1 cellular context compared by ENCODE assay signal in the genomic region with DNA sequence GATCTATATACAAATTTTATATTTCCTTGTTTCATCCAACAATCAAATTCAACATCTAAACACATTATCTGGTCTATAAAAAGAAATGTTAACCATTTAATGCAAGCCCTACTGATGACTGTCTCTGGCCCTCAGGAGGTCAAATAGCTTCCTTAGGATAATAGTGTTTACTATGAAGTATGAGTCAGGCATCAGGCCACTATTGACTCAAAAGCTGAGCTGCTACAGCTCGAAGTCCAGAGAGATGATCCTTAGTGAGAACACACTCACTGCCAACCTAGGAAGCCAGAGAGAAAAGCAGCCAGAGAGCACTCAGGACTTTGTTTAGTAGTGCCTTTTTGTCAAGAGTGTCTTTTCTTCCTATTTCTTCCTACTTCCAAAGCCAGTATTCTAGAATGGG.
TF ChIP-seq lines count a peak whose summit lies in the region.

No MANE protein-coding gene starts in this region.

TF ChIP-seq in PFSK-1, 5 proteins besides CTCF, POLR2A, EP300 and RAD21 (continued from another document):
- TF ChIP-seq, protein P1, sequence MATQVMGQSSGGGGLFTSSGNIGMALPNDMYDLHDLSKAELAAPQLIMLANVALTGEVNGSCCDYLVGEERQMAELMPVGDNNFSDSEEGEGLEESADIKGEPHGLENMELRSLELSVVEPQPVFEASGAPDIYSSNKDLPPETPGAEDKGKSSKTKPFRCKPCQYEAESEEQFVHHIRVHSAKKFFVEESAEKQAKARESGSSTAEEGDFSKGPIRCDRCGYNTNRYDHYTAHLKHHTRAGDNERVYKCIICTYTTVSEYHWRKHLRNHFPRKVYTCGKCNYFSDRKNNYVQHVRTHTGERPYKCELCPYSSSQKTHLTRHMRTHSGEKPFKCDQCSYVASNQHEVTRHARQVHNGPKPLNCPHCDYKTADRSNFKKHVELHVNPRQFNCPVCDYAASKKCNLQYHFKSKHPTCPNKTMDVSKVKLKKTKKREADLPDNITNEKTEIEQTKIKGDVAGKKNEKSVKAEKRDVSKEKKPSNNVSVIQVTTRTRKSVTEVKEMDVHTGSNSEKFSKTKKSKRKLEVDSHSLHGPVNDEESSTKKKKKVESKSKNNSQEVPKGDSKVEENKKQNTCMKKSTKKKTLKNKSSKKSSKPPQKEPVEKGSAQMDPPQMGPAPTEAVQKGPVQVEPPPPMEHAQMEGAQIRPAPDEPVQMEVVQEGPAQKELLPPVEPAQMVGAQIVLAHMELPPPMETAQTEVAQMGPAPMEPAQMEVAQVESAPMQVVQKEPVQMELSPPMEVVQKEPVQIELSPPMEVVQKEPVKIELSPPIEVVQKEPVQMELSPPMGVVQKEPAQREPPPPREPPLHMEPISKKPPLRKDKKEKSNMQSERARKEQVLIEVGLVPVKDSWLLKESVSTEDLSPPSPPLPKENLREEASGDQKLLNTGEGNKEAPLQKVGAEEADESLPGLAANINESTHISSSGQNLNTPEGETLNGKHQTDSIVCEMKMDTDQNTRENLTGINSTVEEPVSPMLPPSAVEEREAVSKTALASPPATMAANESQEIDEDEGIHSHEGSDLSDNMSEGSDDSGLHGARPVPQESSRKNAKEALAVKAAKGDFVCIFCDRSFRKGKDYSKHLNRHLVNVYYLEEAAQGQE (IDR thresholded peaks at IDR 0.05; ENCODE audit: insufficient read depth in 1 of 2, low read depth in 2 of 2, low read length in 2 of 2) = no peak
